ENCODE assay signal across 11 cellular contexts in the genomic region with DNA sequence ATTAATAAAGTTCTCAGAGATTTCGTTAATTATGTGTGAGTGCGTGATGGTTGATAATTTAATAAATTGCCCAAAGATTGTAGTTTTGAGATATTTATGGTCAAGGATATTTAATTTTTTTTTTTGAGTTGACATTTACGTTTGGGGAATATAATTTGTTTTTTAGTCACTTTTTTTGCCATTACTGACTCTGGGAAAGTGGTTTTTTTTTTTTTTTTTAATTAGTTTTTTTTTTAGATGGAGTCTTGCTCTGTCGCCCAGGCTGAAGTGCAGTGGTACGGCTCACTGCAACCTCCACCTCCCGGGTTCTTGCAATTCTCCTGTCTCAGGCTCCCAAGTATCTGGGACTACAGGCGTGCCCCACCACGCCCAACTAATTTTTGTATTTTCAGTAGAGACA. TPM values are rescaled to one million over a fixed set of nuclear protein-coding genes. Genes with fewer than 3 reads are reported as not detected.
DNase-seq lines count a peak whose midpoint lies in the region; ATAC-seq and TF ChIP-seq lines count a peak whose summit lies in the region.
"Had no signal": no experiment of that assay in that cellular context is flagged by ENCODE, and none has a peak within 500 bp of the region (broad histone marks: within the 10 kb centered on the region; RNA-seq: fewer than 3 reads in every experiment).

No MANE protein-coding gene starts in this region.

- no peak for DNase-seq in GM12865 (ENCODE audit: low read depth)
- no peak for DNase-seq in PC-3
- no peak for DNase-seq in effector memory CD8-positive, alpha-beta T cell
- no peak for DNase-seq in osteoblast (ENCODE audit: insufficient read length, low spot score, missing footprints)
- DNase-seq in NCI-H2196 (lab: John Stamatoyannopoulos, UW; ENCODE audit: unreplicated experiment), result no peak
- DNase-seq in COLO829 (ENCODE audit: low spot score), result no peak
- no peak for DNase-seq in left lobe of liver (ENCODE audit: low spot score)
- DNase-seq: NCI-H2171 treated with DMSO at 0.1 percent for 48 hours, testis had no signal

- TF ChIP-seq CTCF in GM12865 (IDR thresholded peaks at IDR 0.05; ENCODE audit: insufficient read depth, low read depth, low read length, missing control alignments), result no peak
- no peak for TF ChIP-seq CTCF in PC-3 (conservative IDR thresholded peaks at IDR 0.05; ENCODE audit: low read depth, low read length)
- TF ChIP-seq CTCF in osteoblast (IDR thresholded peaks at IDR 0.05; ENCODE audit: extremely low read depth, low read depth, low read length), result no peak

- peaks cover 3 to 11% of the 10 kb centered on the region in 2 donors for H3K27me3 Mint-ChIP-seq in effector memory CD8-positive, alpha-beta T cell

- H3K79me2 ChIP-seq in PC-3 (ENCODE audit: low read length), result peaks cover 41% of the 10 kb centered on the region
- H3K79me2 ChIP-seq in osteoblast (ENCODE audit: insufficient read depth, low read length), result peaks cover 43% of the 10 kb centered on the region

- H3K27ac ChIP-seq in PC-3 (ENCODE audit: low read length) (no peak overlapping the region), osteoblast (ENCODE audit: low read depth, low read length) (no peak overlapping the region)

- ATAC-seq in PC-3 (no peak), HG02870 (IDR thresholded peaks at IDR 0.05; ENCODE audit: unreplicated experiment) (no peak), left lobe of liver (no peak)
- ATAC-seq in effector memory CD8-positive, alpha-beta T cell (replicated peaks), result no peak
- ATAC-seq: sciatic nerve had no signal

- no TSS peak for BruUV-seq in PC-3 (replicated peaks; lab: Mats Ljungman, UMichigan)

- H3K9me3 ChIP-seq in PC-3 (ENCODE audit: low read length) (no peaks in the 10 kb centered on the region), osteoblast (ENCODE audit: low read depth, low read length) (no peaks in the 10 kb centered on the region)
- H3K9me3 ChIP-seq: testis had no signal

- H3K4me1 ChIP-seq in PC-3 (ENCODE audit: insufficient read depth, low read length), result peaks cover 11% of the 10 kb centered on the region; the same call in 1 of the 2 replicates
- H3K4me1 ChIP-seq in osteoblast (ENCODE audit: insufficient read depth, low read length), result peaks cover 8% of the 10 kb centered on the region

- CTCF ChIA-PET in PC-3 (lab: Charles Lee), result no interaction called here

- H3F3A ChIP-seq in PC-3 (ENCODE audit: low read length, unreplicated experiment), result no peaks in the 10 kb centered on the region

- peak overlapping the region; percentile 91 to 96 for H3K4me3 Mint-ChIP-seq in effector memory CD8-positive, alpha-beta T cell

- peaks cover 16 to 18% of the 10 kb centered on the region in 2 donors for H3K4me1 Mint-ChIP-seq in effector memory CD8-positive, alpha-beta T cell (ENCODE audit: low read depth in 2 of 2)

- peak overlapping the region; percentile 92 for H3K4me2 ChIP-seq in PC-3 (ENCODE audit: low read length)
- peak overlapping the region; percentile 95 for H3K4me2 ChIP-seq in osteoblast (ENCODE audit: insufficient read depth, low read length)

- POLR2A ChIA-PET in PC-3 (lab: Charles Lee; ENCODE audit: unreplicated experiment), result no interaction called here

- no peaks in the 10 kb centered on the region for H3K9me3 Mint-ChIP-seq in effector memory CD8-positive, alpha-beta T cell

- intact Hi-C loops in PC-3 (cut with micrococcal nuclease), result loop anchor here (5.0 kb wide), 1 partner anchor 300 kb away; no protein-coding TSS in a partner anchor

- H3K27me3 ChIP-seq in PC-3 (ENCODE audit: low read length) (no peaks in the 10 kb centered on the region), osteoblast (ENCODE audit: insufficient read depth, low read length) (peaks cover under 1% of the 10 kb centered on the region)
- H3K27me3 ChIP-seq: testis had no signal

- H3K27ac Mint-ChIP-seq in effector memory CD8-positive, alpha-beta T cell, result peak overlapping the region in 1 of 2 donors; percentile 96

- no peak overlapping the region for H2AFZ ChIP-seq in PC-3 (ENCODE audit: low read length)
- no peak overlapping the region for H2AFZ ChIP-seq in osteoblast (ENCODE audit: low read length)

- H3K36me3 ChIP-seq in PC-3 (ENCODE audit: low read depth, low read length) (peaks cover 19% of the 10 kb centered on the region), osteoblast (ENCODE audit: insufficient read depth, low read length) (peaks cover 34% of the 10 kb centered on the region)

- peak overlapping the region; percentile 96 for H3K9ac ChIP-seq in PC-3 (ENCODE audit: low read length)

- peak overlapping the region; percentile 93 for H3K4me3 ChIP-seq in GM12865 (ENCODE audit: low read depth, low read length)
- H3K4me3 ChIP-seq in PC-3 (ENCODE audit: low read length), result peak overlapping the region; percentile 100
- peak overlapping the region; percentile 86 for H3K4me3 ChIP-seq in osteoblast (ENCODE audit: insufficient read depth, low read length)

- H4K20me1 ChIP-seq in PC-3 (ENCODE audit: low read length), result peaks cover 19% of the 10 kb centered on the region
- H4K20me1 ChIP-seq in osteoblast (ENCODE audit: insufficient read depth, low read length), result peaks cover 12% of the 10 kb centered on the region

- H3K9me2 ChIP-seq in PC-3 (replicated peaks; ENCODE audit: low read length), result no peaks in the 10 kb centered on the region

- peaks cover 54% of the 10 kb centered on the region for H3K36me3 Mint-ChIP-seq in effector memory CD8-positive, alpha-beta T cell (ENCODE audit: insufficient read depth)

RNA-seq across cellular contexts. Expression of a gene that starts 1.7 kb away (rescaled TPM):
- total RNA-seq in PC-3 (2014; rRNA removed), result 17.9 and 18.4 TPM in 2 replicates
- total RNA-seq in osteoblast, result 20.0 and 20.3 TPM in 2 replicates
- 8.2 TPM for total RNA-seq in left lobe of liver
